ENCODE assay signal across 22 cellular contexts in genomic region chr6:13865132-13865531, GRCh38. TPM values are rescaled to one million over a fixed set of nuclear protein-coding genes. Genes with fewer than 3 reads are reported as not detected.
DNase-seq lines count a peak whose midpoint lies in the region; ATAC-seq and TF ChIP-seq lines count a peak whose summit lies in the region.
"Had no signal": no experiment of that assay in that cellular context is flagged by ENCODE, and none has a peak within 500 bp of the region (broad histone marks: within the 10 kb centered on the region; RNA-seq: fewer than 3 reads in every experiment).

No MANE protein-coding gene starts in this region.

- TF ChIP-seq CTCF in right atrium auricular region (IDR thresholded peaks at IDR 0.05) = no peak
- no peak for TF ChIP-seq CTCF in CD14-positive monocyte (IDR thresholded peaks at IDR 0.05)

- H3K4me3 Mint-ChIP-seq in activated naive CD4-positive, alpha-beta T cell treated with anti-CD3 and anti-CD28 coated beads for 36 hours = no peak overlapping the region
- H3K4me3 Mint-ChIP-seq in CD14-positive monocyte = no peak overlapping the region

- H3K4me1 Mint-ChIP-seq in activated naive CD4-positive, alpha-beta T cell treated with anti-CD3 and anti-CD28 coated beads for 36 hours (ENCODE audit: low read depth) = peaks cover 3% of the 10 kb centered on the region
- peaks cover 16% of the 10 kb centered on the region for H3K4me1 Mint-ChIP-seq in CD14-positive monocyte

- H3K9me3 ChIP-seq in right atrium auricular region = no peaks in the 10 kb centered on the region

- DNase-seq in right atrium auricular region (ENCODE audit: low spot score) (peak; percentile 11), left ventricle myocardium superior (no peak), RPMI8226 (peak; percentile 34), globus pallidus (ENCODE audit: low spot score) (peak; percentile 47), CD14-positive monocyte (ENCODE audit: low spot score) (no peak)
- no peak for DNase-seq in activated naive CD4-positive, alpha-beta T cell treated with anti-CD3 and anti-CD28 coated beads for 36 hours
- DNase-seq in stimulated activated naive CD8-positive, alpha-beta T cell treated with anti-CD3 and anti-CD28 coated beads, Interleukin-15, Interleukin-2, amounts not matched to agents 100 U/mL and 50 U/mL, for 24 hours = no peak
- DNase-seq: 8988T, DMS 273 treated with DMSO at 0.1 percent for 48 hours, GDM1, GM23248, HCEC 1CT, IMR-90, Karpas-422, MG63, NCI-H1417, NCI-H187 treated with DMSO at 0.1 percent for 48 hours, NCI-H446 treated with DMSO at 0.1 percent for 48 hours, SHP77 had no signal

- peaks cover 28% of the 10 kb centered on the region for H3K27me3 Mint-ChIP-seq in activated naive CD4-positive, alpha-beta T cell treated with anti-CD3 and anti-CD28 coated beads for 36 hours (ENCODE audit: low read depth)
- H3K27me3 Mint-ChIP-seq in CD14-positive monocyte (ENCODE audit: low read depth in 3 of 3) = peaks cover 8 to 15% (median 13%) of the 10 kb centered on the region in 3 donors

- CTCF ChIA-PET in activated naive CD4-positive, alpha-beta T cell treated with anti-CD3 and anti-CD28 coated beads for 36 hours (lab: Charles Lee) = interaction anchor here (1.0 kb wide), 1 partner anchor 47 kb away, joined by 3 read pairs; no protein-coding TSS in a partner anchor

- no peak overlapping the region for H3K27ac Mint-ChIP-seq in activated naive CD4-positive, alpha-beta T cell treated with anti-CD3 and anti-CD28 coated beads for 36 hours
- H3K27ac Mint-ChIP-seq in CD14-positive monocyte = no peak overlapping the region

- H3K4me1 ChIP-seq in right atrium auricular region = peaks cover 0 to 3% of the 10 kb centered on the region in 2 donors

- H3K27ac ChIP-seq in right atrium auricular region = no peak overlapping the region
- H3K27ac ChIP-seq: BLaER1 treated with 17β-estradiol and CSF1 and Interleukin-3, amounts not matched to agents 10 nM and 100 nM; GM23248 had no signal

- H3K9me3 Mint-ChIP-seq in activated naive CD4-positive, alpha-beta T cell treated with anti-CD3 and anti-CD28 coated beads for 36 hours = no peaks in the 10 kb centered on the region
- peaks cover 5 to 16% (median 13%) of the 10 kb centered on the region in 7 donors for H3K9me3 Mint-ChIP-seq in CD14-positive monocyte

- H3K4me3 ChIP-seq in right atrium auricular region = no peak overlapping the region
- H3K4me3 ChIP-seq: BLaER1 treated with 17β-estradiol and CSF1 and Interleukin-3, amounts not matched to agents 10 nM and 100 nM; GM23248; MG63 had no signal

- H3K36me3 ChIP-seq in right atrium auricular region = no peaks in the 10 kb centered on the region
- H3K36me3 ChIP-seq: BLaER1 treated with 17β-estradiol and CSF1 and Interleukin-3, amounts not matched to agents 10 nM and 100 nM; MG63 had no signal

- peaks cover 0 to under 1% of the 10 kb centered on the region in 2 donors for H3K27me3 ChIP-seq in right atrium auricular region
- H3K27me3 ChIP-seq: BLaER1 treated with 17β-estradiol and CSF1 and Interleukin-3, amounts not matched to agents 10 nM and 100 nM had no signal

- ATAC-seq in left ventricle myocardium superior = no peak
- ATAC-seq in stimulated activated naive CD8-positive, alpha-beta T cell treated with anti-CD3 and anti-CD28 coated beads, Interleukin-15, Interleukin-2, amounts not matched to agents 100 U/mL and 50 U/mL, for 24 hours = no peak
- ATAC-seq in GM19452 (IDR thresholded peaks at IDR 0.05; ENCODE audit: unreplicated experiment) = no peak

- intact Hi-C loops in left ventricle myocardium superior (cut with micrococcal nuclease) = no loop called here
- intact Hi-C loops in activated naive CD4-positive, alpha-beta T cell treated with anti-CD3 and anti-CD28 coated beads for 36 hours (cut with micrococcal nuclease) = no loop called here
- intact Hi-C loops in CD14-positive monocyte (cut with micrococcal nuclease) = no loop called here

- no peaks in the 10 kb centered on the region for H3K36me3 Mint-ChIP-seq in activated naive CD4-positive, alpha-beta T cell treated with anti-CD3 and anti-CD28 coated beads for 36 hours (ENCODE audit: low read depth)
- peaks cover 3 to 7% of the 10 kb centered on the region in 2 donors for H3K36me3 Mint-ChIP-seq in CD14-positive monocyte

RNA-seq across cellular contexts. Expression of gene MCUR1, which starts 50.8 kb away (rescaled TPM):
- total RNA-seq in right atrium auricular region = 10 to 100 TPM; 11.0 to 11.2 TPM
- 30.8 TPM for total RNA-seq in left ventricle myocardium superior
- 10 to 100 TPM; 27.1 to 28.3 TPM for total RNA-seq in activated naive CD4-positive, alpha-beta T cell treated with anti-CD3 and anti-CD28 coated beads for 36 hours
- polyA plus RNA-seq in CD14-positive monocyte = 1 to 10 TPM; 5.2 to 7.8 TPM

RNA-seq across cellular contexts. Expression of gene RNF182, which starts 59.6 kb away (rescaled TPM):
- under 1 TPM; 0.67 to 0.83 TPM for total RNA-seq in right atrium auricular region
- total RNA-seq in left ventricle myocardium superior = 0.10 TPM
- not detected for total RNA-seq in activated naive CD4-positive, alpha-beta T cell treated with anti-CD3 and anti-CD28 coated beads for 36 hours
- not detected for polyA plus RNA-seq in CD14-positive monocyte
- total RNA-seq: HT-29 had no signal

Comparison
In these comparisons a context has a peak if more than half of its experiments do, and no peak if none do; other contexts are left out.
1. DNase-seq: peak in right atrium auricular region (single experiment), RPMI8226 (single experiment) and globus pallidus (single experiment); none in left ventricle myocardium superior (single experiment), activated naive CD4-positive, alpha-beta T cell treated with anti-CD3 and anti-CD28 coated beads for 36 hours (single experiment), CD14-positive monocyte (single experiment) and stimulated activated naive CD8-positive, alpha-beta T cell treated with anti-CD3 and anti-CD28 coated beads, Interleukin-15, Interleukin-2, amounts not matched to agents 100 U/mL and 50 U/mL, for 24 hours (single experiment).